ENCODE assay signal across 8 cellular contexts in genomic region chr1:226407497-226408284, GRCh38. TPM values are rescaled to one million over a fixed set of nuclear protein-coding genes. Genes with fewer than 3 reads are reported as not detected.
DNase-seq lines count a peak whose midpoint lies in the region; ATAC-seq and TF ChIP-seq lines count a peak whose summit lies in the region.

TSS of gene PARP1 (minus strand) at chr1:226408093. CDS start at chr1:226407929, 164 bp downstream.

- no peaks in the 10 kb centered on the region for H3K27me3 ChIP-seq in psoas muscle (ENCODE audit: insufficient read depth in 3 of 3, low read length in 2 of 3)

- H3K27ac ChIP-seq in psoas muscle: peak within 1 kb of the TSS; percentile 80
- peak within 1 kb of the TSS; percentile 35 for H3K27ac ChIP-seq in urinary bladder (ENCODE audit: low read depth)

- H3K36me3 ChIP-seq in psoas muscle (ENCODE audit: insufficient read depth in 1 of 2, low read depth in 1 of 2): no peaks in the 10 kb centered on the region
- H3K36me3 ChIP-seq in urinary bladder (ENCODE audit: insufficient read depth): no peaks in the 10 kb centered on the region

- H3K4me1 ChIP-seq in psoas muscle (peaks cover 42% of the 10 kb centered on the region), urinary bladder (ENCODE audit: insufficient read depth) (peaks cover 2% of the 10 kb centered on the region)

- 0 to 1% (median 0%) methylated on average over 74 to 90 of the region's 90 CpGs for WGBS in psoas muscle, 3 donors
- WGBS in urinary bladder: under 1% methylated on average over 90 of the region's 90 CpGs

- peak; percentile 91 for TF ChIP-seq CTCF in psoas muscle (IDR thresholded peaks at IDR 0.05)

- peak; percentile 80 for TF ChIP-seq POLR2A in GM15510 (IDR thresholded peaks at IDR 0.05; ENCODE audit: borderline replicate concordance, extremely low read depth, insufficient read length)

- intact Hi-C loops in T-helper 1 cell treated with Interleukin-12 subunit alpha and Interleukin-12 subunit beta and Interleukin-4 antibody, amounts not matched to agents 30 ng/mL and 1 ng/mL, for 36 hours (cut with micrococcal nuclease): loop anchor here (1.0 to 10.0 kb wide), 22 partner anchors 18 to 1997 kb away; partner anchors contain the start of genes ACBD3, ARF1, C1orf35 and COQ8A
- intact Hi-C loops in left cardiac atrium (cut with DNase I): no loop called here
- intact Hi-C loops in psoas muscle (cut with DNase I): no loop called here

- peak; percentile 96 for DNase-seq in NCI-H146 (lab: John Stamatoyannopoulos, UW)
- DNase-seq in amniotic epithelial cell (ENCODE audit: low read depth): peak; percentile 80
- DNase-seq in left cardiac atrium: peak; percentile 91
- peak; percentile 90 to 95 for DNase-seq in psoas muscle

- no peaks in the 10 kb centered on the region for H3K9me3 ChIP-seq in psoas muscle

- peak within 1 kb of the TSS; percentile 91 for H3K4me3 ChIP-seq in psoas muscle
- peak within 1 kb of the TSS; percentile 66 for H3K4me3 ChIP-seq in urinary bladder (ENCODE audit: low read depth, low read length)

- ATAC-seq in HG02870 (IDR thresholded peaks at IDR 0.05; ENCODE audit: unreplicated experiment): peak; percentile 71
- ATAC-seq in left cardiac atrium: peak; percentile 95 to 96
- ATAC-seq in psoas muscle: peak; percentile 89 to 92 (median 90)

RNA-seq across cellular contexts. Expression of gene PARP1, which starts in this region (rescaled TPM):
- 174 TPM in 2 replicates for total RNA-seq in T-helper 1 cell treated with Interleukin-12 subunit alpha and Interleukin-12 subunit beta and Interleukin-4 antibody, amounts not matched to agents 30 ng/mL and 1 ng/mL, for 36 hours
- total RNA-seq in left cardiac atrium: 10 to 100 TPM; 52.9 to 61.1 TPM
- total RNA-seq in psoas muscle: 10 to 100 TPM; 53.2 to 85.8 (median 60.2) TPM
- 10 to 100 TPM; 23.8 to 72.9 (median 26.0) TPM for polyA plus RNA-seq in psoas muscle
- total RNA-seq in urinary bladder: 58.4 TPM
- 60.7 TPM for polyA plus RNA-seq in urinary bladder

Comparison
In these comparisons a context has a peak if more than half of its experiments do, and no peak if none do; other contexts are left out.
1. Peak in every context shown above with its lines: DNase-seq, ATAC-seq, H3K4me3 ChIP-seq and H3K27ac ChIP-seq.